Comparison of ENCODE assay signal across 9 cellular contexts in the genomic region with DNA sequence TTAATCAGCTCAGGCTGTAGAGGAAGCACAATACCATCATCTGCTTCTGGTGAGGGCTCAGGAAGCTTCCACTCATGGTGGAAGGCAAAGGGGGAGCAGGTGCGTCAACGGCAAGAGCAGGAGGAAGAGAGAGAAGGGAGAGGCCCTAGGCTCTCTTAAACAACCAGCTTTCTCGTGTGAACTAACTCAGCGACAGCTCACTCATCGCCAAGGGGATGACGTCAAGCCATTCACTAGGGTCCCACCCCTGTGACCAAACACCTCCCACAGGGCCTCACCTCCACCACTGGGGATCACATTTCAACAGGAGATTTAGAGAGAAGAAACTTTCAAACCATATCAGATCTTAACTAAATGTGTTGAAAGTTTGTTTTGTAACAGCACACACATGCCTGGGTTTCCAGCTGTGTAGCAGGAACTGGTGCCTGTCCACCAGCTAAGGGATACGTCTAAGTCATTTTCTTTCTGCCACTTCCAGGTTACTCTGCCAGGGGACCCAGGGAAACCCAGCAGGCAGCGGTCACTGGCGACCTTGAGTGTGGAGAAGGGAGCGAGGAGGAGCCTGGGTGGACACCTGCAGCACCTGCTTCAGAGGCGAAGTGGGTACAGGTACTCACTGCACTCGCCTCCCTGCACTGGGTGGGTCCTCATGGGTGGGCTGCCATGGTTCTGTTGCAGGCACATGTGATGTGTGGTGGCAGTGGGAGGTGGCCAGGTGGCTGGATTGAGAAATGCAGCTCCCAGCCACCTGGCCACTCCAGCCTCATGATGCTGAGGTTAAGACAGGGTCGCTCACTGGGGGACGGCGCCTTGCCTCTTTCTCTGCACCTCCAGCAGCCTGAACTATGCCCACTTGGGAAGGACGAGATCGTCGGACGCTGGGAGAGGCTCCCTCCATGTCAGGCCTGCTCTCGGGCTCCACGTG. TPM values are rescaled to one million over a fixed set of nuclear protein-coding genes. Genes with fewer than 3 reads are reported as not detected.
DNase-seq lines count a peak whose midpoint lies in the region; ATAC-seq and TF ChIP-seq lines count a peak whose summit lies in the region.
"Had no signal": no experiment of that assay in that cellular context is flagged by ENCODE, and none has a peak within 500 bp of the region (broad histone marks: within the 10 kb centered on the region; RNA-seq: fewer than 3 reads in every experiment).

No MANE protein-coding gene starts in this region.

- H3K9ac ChIP-seq in MM.1S (ENCODE audit: low read length), result no peak overlapping the region; the same call in 1 of the 2 replicates
- H3K9ac ChIP-seq in endodermal cell (ENCODE audit: extremely low read depth, low read length, poor library complexity, severe bottlenecking), result no peak overlapping the region

- no peak overlapping the region for H3K4me3 Mint-ChIP-seq in endodermal cell

- peaks cover 38% of the 10 kb centered on the region for H3K27me3 Mint-ChIP-seq in endodermal cell (ENCODE audit: insufficient read depth)

- intact Hi-C loops in posterior cingulate gyrus (cut with DNase I), result no loop called here

- no peaks in the 10 kb centered on the region for H4K20me1 ChIP-seq in MM.1S (ENCODE audit: insufficient read depth, low read length)

- DNase-seq in NCI-H345 (lab: John Stamatoyannopoulos, UW), result peak; percentile 10
- no peak for DNase-seq in NCI-H345 treated with DMSO at 0.1 percent for 48 hours (lab: John Stamatoyannopoulos, UW; ENCODE audit: unreplicated experiment)
- DNase-seq in MM.1S, result peak; percentile 55
- DNase-seq in endodermal cell, result peak; percentile 51
- DNase-seq in posterior cingulate gyrus, result peak in 7 of 10 donors; percentile 5 to 75 (median 17)
- no peak for DNase-seq in NCI-H1930 (lab: John Stamatoyannopoulos, UW)
- DNase-seq: kidney glomerular epithelial cell had no signal

- peak overlapping the region; percentile 74 for H3K27ac ChIP-seq in MM.1S (ENCODE audit: low read length)
- no peak overlapping the region for H3K27ac ChIP-seq in endodermal cell (ENCODE audit: low read depth, low read length)

- H3K9me3 Mint-ChIP-seq in endodermal cell, result peaks cover 24% of the 10 kb centered on the region

- H3K27ac Mint-ChIP-seq in endodermal cell, result no peak overlapping the region

- H3K36me3 Mint-ChIP-seq in endodermal cell (ENCODE audit: low read depth), result no peaks in the 10 kb centered on the region

- ATAC-seq in SK-N-SH treated with all-trans-retinoic acid at 6 μM for 48 hours (no peak), HG03108 (IDR thresholded peaks at IDR 0.05; ENCODE audit: unreplicated experiment) (no peak)

- H2AFZ ChIP-seq in MM.1S (ENCODE audit: low read length), result no peak overlapping the region

- no peaks in the 10 kb centered on the region for H3K79me2 ChIP-seq in MM.1S (ENCODE audit: low read length)

- TF ChIP-seq CTCF in MM.1S (IDR thresholded peaks at IDR 0.05; ENCODE audit: low read length), result no peak
- peak; percentile 31 for TF ChIP-seq CTCF in endodermal cell (conservative IDR thresholded peaks at IDR 0.05)

- no peaks in the 10 kb centered on the region for H3K9me2 ChIP-seq in MM.1S (replicated peaks; ENCODE audit: insufficient read depth, low read length)

- 74 to 82% methylated on average over 15 to 21 of the region's 21 CpGs for WGBS in endodermal cell (ENCODE audit: insufficient coverage in 1 of 2, insufficient read length in 1 of 2), 2 experiments

- peaks cover 21% of the 10 kb centered on the region for H3F3A ChIP-seq in MM.1S (ENCODE audit: insufficient read depth, low read length)

- H3K4me3 ChIP-seq in MM.1S (ENCODE audit: low read length) (no peak overlapping the region), endodermal cell (ENCODE audit: low read length) (no peak overlapping the region)

- H3K4me1 Mint-ChIP-seq in endodermal cell, result no peaks in the 10 kb centered on the region

- H3K9me3 ChIP-seq in MM.1S (replicated peaks; ENCODE audit: insufficient read depth, low read length) (no peaks in the 10 kb centered on the region), endodermal cell (ENCODE audit: control insufficient read depth, low read length) (peaks cover 6% of the 10 kb centered on the region)

- peak overlapping the region; percentile 29; the same call in 1 of the 2 replicates for H3K4me2 ChIP-seq in MM.1S (ENCODE audit: low read depth, low read length)

- H3K4me1 ChIP-seq in MM.1S (ENCODE audit: low read length) (peaks cover 12% of the 10 kb centered on the region; the same call in 1 of the 2 replicates), endodermal cell (ENCODE audit: control insufficient read depth, insufficient read depth, low read length) (no peaks in the 10 kb centered on the region)

- H3K27me3 ChIP-seq in MM.1S (replicated peaks; ENCODE audit: insufficient read depth, low read length) (peaks cover 44% of the 10 kb centered on the region), endodermal cell (ENCODE audit: control insufficient read depth, insufficient read depth, low read length, poor library complexity, severe bottlenecking) (no peaks in the 10 kb centered on the region)

- no peaks in the 10 kb centered on the region for H3K36me3 ChIP-seq in MM.1S (replicated peaks; ENCODE audit: insufficient read depth, low read length)
- no peaks in the 10 kb centered on the region for H3K36me3 ChIP-seq in endodermal cell (ENCODE audit: control insufficient read depth, insufficient read depth, low read length)

TF ChIP-seq in SK-N-SH treated with all-trans-retinoic acid at 6 μM for 48 hours, 23 proteins besides CTCF, POLR2A, EP300 and RAD21 (continues in another document):
- TF ChIP-seq PPARA (CRISPR knock-in tag; IDR thresholded peaks at IDR 0.05; ENCODE audit: borderline replicate concordance), result no peak
- TF ChIP-seq ZNF565 (CRISPR knock-in tag; conservative IDR thresholded peaks at IDR 0.05; ENCODE audit: low read depth), result no peak
- no peak for TF ChIP-seq ZNF8 (CRISPR knock-in tag; IDR thresholded peaks at IDR 0.05)
- TF ChIP-seq GLIS3 (CRISPR knock-in tag; IDR thresholded peaks at IDR 0.05), result no peak
- TF ChIP-seq ARNTL (CRISPR knock-in tag; IDR thresholded peaks at IDR 0.05; ENCODE audit: borderline replicate concordance, low read depth), result no peak
- no peak for TF ChIP-seq ISL1 (CRISPR knock-in tag; IDR thresholded peaks at IDR 0.05)
- TF ChIP-seq ZNF70 (CRISPR knock-in tag; IDR thresholded peaks at IDR 0.05), result no peak
- no peak for TF ChIP-seq BACH2 (CRISPR knock-in tag; IDR thresholded peaks at IDR 0.05; ENCODE audit: borderline replicate concordance)
- TF ChIP-seq CSDC2 (CRISPR knock-in tag; IDR thresholded peaks at IDR 0.05), result no peak
- TF ChIP-seq, protein P1, sequence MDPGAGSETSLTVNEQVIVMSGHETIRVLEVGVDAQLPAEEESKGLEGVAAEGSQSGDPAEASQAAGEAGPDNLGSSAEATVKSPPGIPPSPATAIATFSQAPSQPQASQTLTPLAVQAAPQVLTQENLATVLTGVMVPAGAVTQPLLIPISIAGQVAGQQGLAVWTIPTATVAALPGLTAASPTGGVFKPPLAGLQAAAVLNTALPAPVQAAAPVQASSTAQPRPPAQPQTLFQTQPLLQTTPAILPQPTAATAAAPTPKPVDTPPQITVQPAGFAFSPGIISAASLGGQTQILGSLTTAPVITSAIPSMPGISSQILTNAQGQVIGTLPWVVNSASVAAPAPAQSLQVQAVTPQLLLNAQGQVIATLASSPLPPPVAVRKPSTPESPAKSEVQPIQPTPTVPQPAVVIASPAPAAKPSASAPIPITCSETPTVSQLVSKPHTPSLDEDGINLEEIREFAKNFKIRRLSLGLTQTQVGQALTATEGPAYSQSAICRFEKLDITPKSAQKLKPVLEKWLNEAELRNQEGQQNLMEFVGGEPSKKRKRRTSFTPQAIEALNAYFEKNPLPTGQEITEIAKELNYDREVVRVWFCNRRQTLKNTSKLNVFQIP (CRISPR knock-in tag; IDR thresholded peaks at IDR 0.05; ENCODE audit: borderline replicate concordance, low read depth), result no peak
- no peak for TF ChIP-seq ZFP30 (CRISPR knock-in tag; IDR thresholded peaks at IDR 0.05)
- TF ChIP-seq ESRRG (CRISPR knock-in tag; IDR thresholded peaks at IDR 0.05), result no peak
- TF ChIP-seq TOX (CRISPR knock-in tag; IDR thresholded peaks at IDR 0.05; ENCODE audit: borderline replicate concordance), result no peak
- no peak for TF ChIP-seq CSRNP3 (CRISPR knock-in tag; IDR thresholded peaks at IDR 0.05)
- TF ChIP-seq PATZ1 (CRISPR knock-in tag; IDR thresholded peaks at IDR 0.05; ENCODE audit: borderline replicate concordance), result no peak
- no peak for TF ChIP-seq ZFP3 (CRISPR knock-in tag; IDR thresholded peaks at IDR 0.05)
- TF ChIP-seq RARB (CRISPR knock-in tag; IDR thresholded peaks at IDR 0.05), result no peak
- no peak for TF ChIP-seq SNAI2 (CRISPR knock-in tag; IDR thresholded peaks at IDR 0.05)

RNA-seq across cellular contexts. Expression of gene GPC1, which starts 8.4 kb away (rescaled TPM):
- 10 to 100 TPM; 37.8 to 69.7 TPM for total RNA-seq in endodermal cell
- polyA plus RNA-seq in endodermal cell (2013, experiment 1 of 2), result 55.9 TPM
- polyA plus RNA-seq in endodermal cell (2013, experiment 2 of 2), result 56.9 TPM

Comparison
In these comparisons a context has a peak if more than half of its experiments do, and no peak if none do; other contexts are left out.
1. DNase-seq: peak in NCI-H345 (single experiment), MM.1S (single experiment), endodermal cell (single experiment) and posterior cingulate gyrus (7 of 10); none in NCI-H345 treated with DMSO at 0.1 percent for 48 hours (single experiment) and NCI-H1930 (0 of 2).